32 cellular contexts compared by ENCODE assay signal in genomic region chr10:36042135-36042534, GRCh38.
"Had no signal": no experiment of that assay in that cellular context is flagged by ENCODE, and none has a peak within 500 bp of the region (broad histone marks: within the 10 kb centered on the region; RNA-seq: fewer than 3 reads in every experiment).

No MANE protein-coding gene starts in this region.

- H3K27me3 Mint-ChIP-seq: activated CD4-positive, alpha-beta memory T cell treated with anti-CD3 and anti-CD28 coated beads, Interleukin-2, amount 10 ng/mL, durations not matched to agents 7 days and 5 days; activated CD4-positive, alpha-beta T cell treated with anti-CD3 and anti-CD28 coated beads, Interleukin-2, amount 10 ng/mL, durations not matched to agents 7 days and 5 days; activated naive CD8-positive, alpha-beta T cell treated with anti-CD3 and anti-CD28 coated beads, Interleukin-2, amount 50 U/mL, for 24 hours; activated T-cell treated with anti-CD3 and anti-CD28 coated beads, Interleukin-2, amount 50 U/mL, for 24 hours; activated T-helper 17 cell treated with anti-CD3 and anti-CD28 coated beads, Interleukin-2, amount 50 U/mL, for 72 hours; central memory CD8-positive, alpha-beta T cell; naive thymus-derived CD4-positive, alpha-beta T cell; stimulated activated naive CD8-positive, alpha-beta T cell treated with anti-CD3 and anti-CD28 coated beads, Interleukin-15, Interleukin-2, amounts not matched to agents 100 ng/mL and 50 ng/mL, for 24 hours had no signal

- H3K4me3 ChIP-seq: colonic mucosa, heart right ventricle, pancreas, prostate gland, thoracic aorta had no signal

- H3K36me3 Mint-ChIP-seq: activated naive CD4-positive, alpha-beta T cell treated with anti-CD3 and anti-CD28 coated beads, Interleukin-2, amount 50 U/mL, for 24 hours; mesothelial cell of epicardium; naive thymus-derived CD4-positive, alpha-beta T cell; stimulated activated effector memory CD8-positive, alpha-beta T cell treated with anti-CD3 and anti-CD28 coated beads, Interleukin-12 subunit alpha, Interleukin-12 subunit beta, amount 100 ng/mL, for 72 hours had no signal

- H3K9me3 Mint-ChIP-seq: activated CD4-positive, alpha-beta memory T cell treated with anti-CD3 and anti-CD28 coated beads, Interleukin-2, amount 10 ng/mL, durations not matched to agents 7 days and 5 days; activated CD4-positive, alpha-beta T cell treated with anti-CD3 and anti-CD28 coated beads, Interleukin-2, amount 10 ng/mL, durations not matched to agents 7 days and 5 days; activated naive CD8-positive, alpha-beta T cell treated with anti-CD3 and anti-CD28 coated beads, Interleukin-2, amount 50 U/mL, for 24 hours; activated T-helper 17 cell treated with anti-CD3 and anti-CD28 coated beads, Interleukin-2, amount 50 U/mL, for 72 hours; stimulated activated naive CD8-positive, alpha-beta T cell treated with anti-CD3 and anti-CD28 coated beads, Interleukin-15, Interleukin-2, amounts not matched to agents 100 ng/mL and 50 ng/mL, for 24 hours had no signal

- H3K36me3 ChIP-seq: colonic mucosa, heart right ventricle, pancreas, prostate gland, thoracic aorta had no signal

- H3K4me3 Mint-ChIP-seq: activated CD4-positive, alpha-beta memory T cell treated with anti-CD3 and anti-CD28 coated beads, Interleukin-2, amount 10 ng/mL, durations not matched to agents 7 days and 5 days; activated CD4-positive, alpha-beta T cell treated with anti-CD3 and anti-CD28 coated beads, Interleukin-2, amount 10 ng/mL, durations not matched to agents 7 days and 5 days; activated naive CD4-positive, alpha-beta T cell treated with anti-CD3 and anti-CD28 coated beads, Interleukin-2, amount 50 U/mL, for 24 hours; activated naive CD8-positive, alpha-beta T cell treated with anti-CD3 and anti-CD28 coated beads, Interleukin-2, amount 50 U/mL, for 24 hours; activated T-cell treated with anti-CD3 and anti-CD28 coated beads, Interleukin-2, amount 50 U/mL, for 24 hours; activated T-helper 17 cell treated with anti-CD3 and anti-CD28 coated beads, Interleukin-2, amount 50 U/mL, for 72 hours; central memory CD8-positive, alpha-beta T cell; mesothelial cell of epicardium; naive thymus-derived CD4-positive, alpha-beta T cell; stimulated activated effector memory CD8-positive, alpha-beta T cell treated with anti-CD3 and anti-CD28 coated beads, Interleukin-12 subunit alpha, Interleukin-12 subunit beta, amount 100 ng/mL, for 72 hours; stimulated activated naive CD8-positive, alpha-beta T cell treated with anti-CD3 and anti-CD28 coated beads, Interleukin-15, Interleukin-2, amounts not matched to agents 100 ng/mL and 50 ng/mL, for 24 hours had no signal

- H3K27ac ChIP-seq: colonic mucosa, heart right ventricle, pancreas, prostate gland, thoracic aorta had no signal

- H3K4me1 ChIP-seq: colonic mucosa, heart right ventricle, pancreas, prostate gland had no signal

- H3K4me1 Mint-ChIP-seq: activated CD4-positive, alpha-beta memory T cell treated with anti-CD3 and anti-CD28 coated beads, Interleukin-2, amount 10 ng/mL, durations not matched to agents 7 days and 5 days; activated CD4-positive, alpha-beta T cell treated with anti-CD3 and anti-CD28 coated beads, Interleukin-2, amount 10 ng/mL, durations not matched to agents 7 days and 5 days; activated naive CD4-positive, alpha-beta T cell treated with anti-CD3 and anti-CD28 coated beads, Interleukin-2, amount 50 U/mL, for 24 hours; activated naive CD8-positive, alpha-beta T cell treated with anti-CD3 and anti-CD28 coated beads, Interleukin-2, amount 50 U/mL, for 24 hours; activated T-helper 17 cell treated with anti-CD3 and anti-CD28 coated beads, Interleukin-2, amount 50 U/mL, for 72 hours; central memory CD8-positive, alpha-beta T cell; naive thymus-derived CD4-positive, alpha-beta T cell; stimulated activated effector memory CD8-positive, alpha-beta T cell treated with anti-CD3 and anti-CD28 coated beads, Interleukin-12 subunit alpha, Interleukin-12 subunit beta, amount 100 ng/mL, for 72 hours had no signal

- H3K9me3 ChIP-seq: colonic mucosa, heart right ventricle, pancreas, prostate gland, thoracic aorta had no signal

- ATAC-seq: activated naive CD8-positive, alpha-beta T cell treated with anti-CD3 and anti-CD28 coated beads, Interleukin-2, amount 50 U/mL, for 24 hours; activated T-helper 17 cell treated with anti-CD3 and anti-CD28 coated beads, Interleukin-2, amount 50 U/mL, for 72 hours; heart right ventricle; left ventricle myocardium superior; naive thymus-derived CD4-positive, alpha-beta T cell; pancreas; sciatic nerve; stimulated activated effector memory CD8-positive, alpha-beta T cell treated with anti-CD3 and anti-CD28 coated beads, Interleukin-12 subunit alpha, Interleukin-12 subunit beta, amount 100 ng/mL, for 72 hours had no signal

- DNase-seq: activated CD4-positive, alpha-beta memory T cell treated with anti-CD3 and anti-CD28 coated beads, Interleukin-2, amount 10 ng/mL, durations not matched to agents 7 days and 5 days; activated CD4-positive, alpha-beta T cell treated with anti-CD3 and anti-CD28 coated beads for 1 hour; activated CD4-positive, alpha-beta T cell treated with anti-CD3 and anti-CD28 coated beads, Interleukin-2, amount 10 ng/mL, durations not matched to agents 7 days and 5 days; activated CD8-positive, alpha-beta memory T cell treated with anti-CD3 and anti-CD28 coated beads, Interleukin-2, amount 50 U/mL, for 48 hours; activated gamma-delta T cell treated with Interleukin-2 at 50 U/mL for 16 hours; activated naive CD8-positive, alpha-beta T cell treated with anti-CD3 and anti-CD28 coated beads, Interleukin-2, amount 50 U/mL, for 24 hours; activated T-cell treated with anti-CD3 and anti-CD28 coated beads, Interleukin-2, amount 50 U/mL, for 24 hours; amygdala; colonic mucosa; effector CD8-positive, alpha-beta T cell; foreskin fibroblast; heart right ventricle; islet precursor cell; left ventricle myocardium superior; naive thymus-derived CD4-positive, alpha-beta T cell; nucleus accumbens; pancreas; retina; small intestine; stimulated activated CD4-positive, alpha-beta T cell treated with anti-CD3 and anti-CD28 coated beads, Interleukin-4, amount 100 ng/mL, for 24 hours; T-helper 1 cell; T-helper 9 cell; trophoblast cell had no signal

- H3K27ac Mint-ChIP-seq: activated CD4-positive, alpha-beta memory T cell treated with anti-CD3 and anti-CD28 coated beads, Interleukin-2, amount 10 ng/mL, durations not matched to agents 7 days and 5 days; activated CD4-positive, alpha-beta T cell treated with anti-CD3 and anti-CD28 coated beads, Interleukin-2, amount 10 ng/mL, durations not matched to agents 7 days and 5 days; activated naive CD4-positive, alpha-beta T cell treated with anti-CD3 and anti-CD28 coated beads, Interleukin-2, amount 50 U/mL, for 24 hours; activated naive CD8-positive, alpha-beta T cell treated with anti-CD3 and anti-CD28 coated beads, Interleukin-2, amount 50 U/mL, for 24 hours; activated T-cell treated with anti-CD3 and anti-CD28 coated beads, Interleukin-2, amount 50 U/mL, for 24 hours; activated T-helper 17 cell treated with anti-CD3 and anti-CD28 coated beads, Interleukin-2, amount 50 U/mL, for 72 hours; mesothelial cell of epicardium; naive thymus-derived CD4-positive, alpha-beta T cell; stimulated activated effector memory CD8-positive, alpha-beta T cell treated with anti-CD3 and anti-CD28 coated beads, Interleukin-12 subunit alpha, Interleukin-12 subunit beta, amount 100 ng/mL, for 72 hours; stimulated activated naive CD8-positive, alpha-beta T cell treated with anti-CD3 and anti-CD28 coated beads, Interleukin-15, Interleukin-2, amounts not matched to agents 100 ng/mL and 50 ng/mL, for 24 hours had no signal

- H3K27me3 ChIP-seq: colonic mucosa, heart right ventricle, pancreas had no signal
